15 cellular contexts compared by ENCODE assay signal in the genomic region with DNA sequence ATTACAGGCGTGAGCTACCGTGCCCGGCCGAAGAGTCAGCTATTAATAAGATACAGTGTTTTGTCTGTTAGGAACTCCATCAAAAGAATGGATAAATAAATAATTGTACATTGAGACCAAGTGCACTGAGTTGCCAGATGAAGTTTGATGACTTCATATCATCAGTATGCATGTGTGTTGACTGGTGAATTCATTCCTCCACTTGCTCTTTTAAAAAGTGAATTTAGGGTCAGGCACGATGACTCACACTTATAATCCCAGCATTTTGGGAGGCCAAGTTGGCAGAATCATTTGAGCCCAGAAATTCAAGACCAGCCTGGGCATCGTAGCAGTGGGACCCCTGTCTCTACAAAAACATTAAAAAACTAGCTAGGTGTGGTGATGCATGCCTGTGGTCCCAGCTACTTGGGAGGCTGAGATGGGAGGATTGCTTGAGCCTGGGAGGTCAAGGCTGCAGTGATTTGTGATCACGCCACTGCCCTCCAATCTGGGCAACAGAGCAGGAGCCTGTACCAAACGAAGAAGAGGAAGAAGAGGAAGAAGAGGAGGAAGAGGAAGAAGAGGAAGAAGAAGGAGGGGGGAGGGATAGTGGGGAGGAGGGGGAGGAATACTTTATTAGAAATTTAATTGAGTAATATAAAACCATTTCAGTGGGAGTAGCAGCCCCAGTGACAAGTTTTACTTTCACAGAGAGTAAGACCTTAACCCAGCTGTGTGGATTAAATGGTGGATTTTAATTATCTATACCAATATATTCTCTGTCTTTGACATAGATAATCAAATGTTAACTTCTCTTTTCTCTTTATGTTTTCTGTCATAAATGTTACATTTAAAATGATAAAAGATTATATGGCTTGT.
DNase-seq lines count a peak whose midpoint lies in the region; ATAC-seq, FAIRE-seq and TF ChIP-seq lines count a peak whose summit lies in the region.
"Had no signal": no experiment of that assay in that cellular context is flagged by ENCODE, and none has a peak within 500 bp of the region (broad histone marks: within the 10 kb centered on the region; RNA-seq: fewer than 3 reads in every experiment).

No MANE protein-coding gene starts in this region.

- H3K9ac ChIP-seq in mammary epithelial cell (ENCODE audit: insufficient read depth, low read length) = no peak overlapping the region

- H3K4me3 Mint-ChIP-seq in memory B cell = no peak overlapping the region
- no peak overlapping the region for H3K4me3 Mint-ChIP-seq in activated T-helper 17 cell treated with anti-CD3 and anti-CD28 coated beads, Interleukin-2, amount 50 U/mL, for 72 hours
- no peak overlapping the region for H3K4me3 Mint-ChIP-seq in CD4-positive, alpha-beta memory T cell
- H3K4me3 Mint-ChIP-seq: central memory CD8-positive, alpha-beta T cell; stimulated activated naive CD8-positive, alpha-beta T cell treated with anti-CD3 and anti-CD28 coated beads, Interleukin-15, amount 100 ng/mL, for 72 hours; T-helper 2 cell treated with Interferon-gamma antibody and Interleukin-4, amounts not matched to agents 5 μg/mL and 100 μg/mL, for 36 hours had no signal

- in situ Hi-C loops in mammary epithelial cell (cut with MboI; ENCODE audit: low sequenced_read_pairs in 2 of 2) = no loop called here

- peaks cover 2% of the 10 kb centered on the region for H3K4me1 Mint-ChIP-seq in memory B cell
- no peaks in the 10 kb centered on the region for H3K4me1 Mint-ChIP-seq in activated T-helper 17 cell treated with anti-CD3 and anti-CD28 coated beads, Interleukin-2, amount 50 U/mL, for 72 hours
- H3K4me1 Mint-ChIP-seq in CD4-positive, alpha-beta memory T cell = peaks cover 0 to 1% (median 0%) of the 10 kb centered on the region in 4 donors

- no peak overlapping the region for H3K27ac ChIP-seq in mammary epithelial cell (ENCODE audit: insufficient read depth, low read depth, low read length)
- no peak overlapping the region for H3K27ac ChIP-seq in CD4-positive, alpha-beta memory T cell (ENCODE audit: low read depth, low read length)
- H3K27ac ChIP-seq: PC-9 had no signal

- no peaks in the 10 kb centered on the region for H3K9me3 ChIP-seq in mammary epithelial cell (replicated peaks; ENCODE audit: insufficient read depth, low read length)
- peaks cover 0 to 5% of the 10 kb centered on the region in 2 donors for H3K9me3 ChIP-seq in CD4-positive, alpha-beta memory T cell (ENCODE audit: control insufficient read depth in 1 of 2, low read length in 2 of 2)

- H3K27me3 ChIP-seq in BJ (ENCODE audit: control insufficient read depth, insufficient read depth, low read length) (no peaks in the 10 kb centered on the region), mammary epithelial cell (ENCODE audit: insufficient read depth, low read length) (no peaks in the 10 kb centered on the region)
- no peaks in the 10 kb centered on the region for H3K27me3 ChIP-seq in CD4-positive, alpha-beta memory T cell (ENCODE audit: insufficient read depth, low read length)

- BruUV-seq in mammary epithelial cell (replicated peaks; lab: Mats Ljungman, UMichigan) = no TSS peak

- H2AFZ ChIP-seq in mammary epithelial cell (ENCODE audit: low read depth, low read length) = no peak overlapping the region
- H2AFZ ChIP-seq: PC-9 had no signal

- POLR2A ChIA-PET in BJ (lab: Charles Lee) = no interaction called here
- POLR2A ChIA-PET in CD4-positive, alpha-beta memory T cell (lab: Charles Lee; ENCODE audit: partially characterized antibody) = no interaction called here

- H3K79me2 ChIP-seq in mammary epithelial cell (ENCODE audit: insufficient read depth, low read length) = peaks cover 7% of the 10 kb centered on the region

- dilution Hi-C loops in mammary epithelial cell (cut with HindIII; ENCODE audit: low sequenced_read_pairs) = no loop called here

- no peaks in the 10 kb centered on the region for H3K27me3 Mint-ChIP-seq in memory B cell
- H3K27me3 Mint-ChIP-seq in activated T-helper 17 cell treated with anti-CD3 and anti-CD28 coated beads, Interleukin-2, amount 50 U/mL, for 72 hours = no peaks in the 10 kb centered on the region
- H3K27me3 Mint-ChIP-seq in CD4-positive, alpha-beta memory T cell = no peaks in the 10 kb centered on the region
- H3K27me3 Mint-ChIP-seq: central memory CD8-positive, alpha-beta T cell; stimulated activated naive CD8-positive, alpha-beta T cell treated with anti-CD3 and anti-CD28 coated beads, Interleukin-15, amount 100 ng/mL, for 72 hours had no signal

- H3K4me2 ChIP-seq in mammary epithelial cell (ENCODE audit: insufficient read depth, low read depth, low read length) = no peak overlapping the region
- H3K4me2 ChIP-seq: PC-9 had no signal

- H3K9me3 Mint-ChIP-seq in memory B cell = peaks cover 7% of the 10 kb centered on the region
- peaks cover 8% of the 10 kb centered on the region for H3K9me3 Mint-ChIP-seq in activated T-helper 17 cell treated with anti-CD3 and anti-CD28 coated beads, Interleukin-2, amount 50 U/mL, for 72 hours
- peaks cover 4 to 19% (median 11%) of the 10 kb centered on the region in 8 donors for H3K9me3 Mint-ChIP-seq in CD4-positive, alpha-beta memory T cell

- WGBS in mammary epithelial cell (ENCODE audit: low coverage, missing lambda C conversion rate) = 97% methylated on average over 7 of the region's 8 CpGs

- H4K20me1 ChIP-seq in mammary epithelial cell (ENCODE audit: insufficient read depth, low read length) = no peaks in the 10 kb centered on the region

- H3K36me3 Mint-ChIP-seq in memory B cell = peaks cover 31% of the 10 kb centered on the region
- H3K36me3 Mint-ChIP-seq in activated T-helper 17 cell treated with anti-CD3 and anti-CD28 coated beads, Interleukin-2, amount 50 U/mL, for 72 hours (ENCODE audit: low read depth) = peaks cover 32% of the 10 kb centered on the region
- H3K36me3 Mint-ChIP-seq in CD4-positive, alpha-beta memory T cell = peaks cover 25 to 34% of the 10 kb centered on the region in 2 donors

- TF ChIP-seq CTCF in BJ (IDR thresholded peaks at IDR 0.05; ENCODE audit: insufficient read depth, low read depth, low read length) (no peak), mammary epithelial cell (conservative IDR thresholded peaks at IDR 0.05 in 1 of 2, IDR thresholded peaks at IDR 0.05 in 1 of 2; ENCODE audit: extremely low read depth in 1 of 2, insufficient read depth in 1 of 2, low read depth in 1 of 2, low read length in 2 of 2) (no peak), D721Med (IDR thresholded peaks at IDR 0.05; ENCODE audit: insufficient read depth, missing control alignments) (no peak)

- no peaks in the 10 kb centered on the region for H3K4me1 ChIP-seq in mammary epithelial cell (ENCODE audit: insufficient read depth, low read length)
- H3K4me1 ChIP-seq in CD4-positive, alpha-beta memory T cell (ENCODE audit: insufficient read depth, low read length) = no peaks in the 10 kb centered on the region

- CTCF ChIA-PET in BJ (lab: Yijun Ruan, JAX) = no interaction called here
- CTCF ChIA-PET in mammary epithelial cell (lab: Charles Lee; ENCODE audit: low non-redundant PET) = no interaction called here
- CTCF ChIA-PET in CD4-positive, alpha-beta memory T cell (lab: Charles Lee; ENCODE audit: partially characterized antibody) = no interaction called here

- H3K4me3 ChIP-seq in BJ (ENCODE audit: low read depth, low read length) (no peak overlapping the region), mammary epithelial cell (replicated peaks in 1 of 3; ENCODE audit: insufficient read depth in 1 of 3, low read depth in 2 of 3, low read length in 3 of 3) (no peak overlapping the region)
- no peak overlapping the region for H3K4me3 ChIP-seq in CD4-positive, alpha-beta memory T cell (ENCODE audit: low read length in 2 of 2)
- H3K4me3 ChIP-seq: PC-9 had no signal

- peak overlapping the region; percentile 60 for H3K27ac Mint-ChIP-seq in memory B cell
- H3K27ac Mint-ChIP-seq in activated T-helper 17 cell treated with anti-CD3 and anti-CD28 coated beads, Interleukin-2, amount 50 U/mL, for 72 hours = no peak overlapping the region
- no peak overlapping the region for H3K27ac Mint-ChIP-seq in CD4-positive, alpha-beta memory T cell
- H3K27ac Mint-ChIP-seq: T-helper 2 cell treated with Interferon-gamma antibody and Interleukin-4, amounts not matched to agents 5 μg/mL and 100 μg/mL, for 36 hours had no signal

- no peak for FAIRE-seq in D721Med (lab: Jason Lieb, UNC)
- FAIRE-seq: islet of Langerhans had no signal

- DNase-seq in BJ (ENCODE audit: low read depth) (peak; percentile 39), LHCN-M2 (ENCODE audit: low read depth) (peak; percentile 80), mammary epithelial cell (peak; percentile 50), memory B cell (ENCODE audit: low spot score in 2 of 2) (no peak), D721Med (ENCODE audit: insufficient read length, low spot score) (no peak)
- DNase-seq in stimulated activated CD8-positive, alpha-beta memory T cell treated with anti-CD3 and anti-CD28 coated beads, Interleukin-4, amount 100 ng/mL, for 48 hours = no peak
- no peak for DNase-seq in CD4-positive, alpha-beta memory T cell
- DNase-seq: right cardiac atrium; stimulated activated naive CD8-positive, alpha-beta T cell treated with anti-CD3 and anti-CD28 coated beads, Interleukin-15, amount 100 ng/mL, for 72 hours had no signal

- intact Hi-C loops in mammary epithelial cell (cut with micrococcal nuclease) = no loop called here
- intact Hi-C loops in CD4-positive, alpha-beta memory T cell (cut with micrococcal nuclease) = no loop called here

- no peaks in the 10 kb centered on the region for H3K36me3 ChIP-seq in BJ (ENCODE audit: control insufficient read depth, insufficient read depth, low read length)
- H3K36me3 ChIP-seq in mammary epithelial cell (ENCODE audit: insufficient read depth, low read length) = peaks cover 4% of the 10 kb centered on the region
- no peaks in the 10 kb centered on the region for H3K36me3 ChIP-seq in CD4-positive, alpha-beta memory T cell (ENCODE audit: insufficient read depth, low read length)

- no peak for ATAC-seq in memory B cell (ENCODE audit: low read depth)
- ATAC-seq in activated T-helper 17 cell treated with anti-CD3 and anti-CD28 coated beads, Interleukin-2, amount 50 U/mL, for 72 hours (replicated peaks) = no peak
- ATAC-seq: esophagus mucosa; right cardiac atrium; stimulated activated naive CD8-positive, alpha-beta T cell treated with anti-CD3 and anti-CD28 coated beads, Interleukin-15, amount 100 ng/mL, for 72 hours had no signal

Comparison
In these comparisons a context has a peak if more than half of its experiments do, and no peak if none do; other contexts are left out.
1. DNase-seq: peak in BJ (single experiment), LHCN-M2 (single experiment) and mammary epithelial cell (single experiment); none in memory B cell (0 of 2), D721Med (single experiment), stimulated activated CD8-positive, alpha-beta memory T cell treated with anti-CD3 and anti-CD28 coated beads, Interleukin-4, amount 100 ng/mL, for 48 hours (single experiment) and CD4-positive, alpha-beta memory T cell (0 of 5).